ENCODE assay signal across 1 cellular context in genomic region chr17:68738044-68738443, GRCh38.
TF ChIP-seq lines count a peak whose summit lies in the region.

No MANE protein-coding gene starts in this region.

TF ChIP-seq in GM23338, 12 proteins besides CTCF, POLR2A, EP300 and RAD21 (continued from another document):
- no peak for TF ChIP-seq JUNB (IDR thresholded peaks at IDR 0.05; ENCODE audit: unreplicated experiment)
- TF ChIP-seq POLR2AphosphoS5 (IDR thresholded peaks at IDR 0.05; ENCODE audit: low read depth) = no peak
- TF ChIP-seq EZH2 (IDR thresholded peaks at IDR 0.05; ENCODE audit: low read depth, unreplicated experiment) = no peak
- no peak for TF ChIP-seq ZNF462 (CRISPR knock-in tag; IDR thresholded peaks at IDR 0.05)
- TF ChIP-seq ETS1 (IDR thresholded peaks at IDR 0.05) = no peak
- no peak for TF ChIP-seq ZNF114 (CRISPR knock-in tag; IDR thresholded peaks at IDR 0.05)
TF ChIP-seq in GM23338: peak in this region for 0.
